Comparison of ENCODE assay signal across 11 cellular contexts in the genomic region with DNA sequence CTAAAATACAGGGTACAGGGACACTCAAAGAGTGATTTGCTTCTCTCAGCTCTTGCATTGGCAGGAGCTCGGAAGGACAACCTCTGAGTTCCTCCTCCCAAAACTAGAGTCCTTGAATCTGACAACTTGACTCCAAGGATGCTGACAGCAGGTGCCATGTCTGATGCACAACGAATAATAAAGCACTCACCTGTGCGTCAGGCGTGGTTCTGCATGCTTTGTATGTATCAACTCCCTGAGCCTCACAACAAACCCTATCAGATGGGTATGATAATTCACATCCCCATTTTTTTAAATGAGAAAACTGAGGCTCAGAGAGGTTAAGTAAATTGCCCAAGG. TPM values are rescaled to one million over a fixed set of nuclear protein-coding genes. Genes with fewer than 3 reads are reported as not detected.
DNase-seq lines count a peak whose midpoint lies in the region; ATAC-seq and TF ChIP-seq lines count a peak whose summit lies in the region.
"Had no signal": no experiment of that assay in that cellular context is flagged by ENCODE, and none has a peak within 500 bp of the region (broad histone marks: within the 10 kb centered on the region; RNA-seq: fewer than 3 reads in every experiment).

No MANE protein-coding gene starts in this region.

- H3K27me3 Mint-ChIP-seq in naive thymus-derived CD4-positive, alpha-beta T cell = no peaks in the 10 kb centered on the region
- H3K27me3 Mint-ChIP-seq in neural progenitor cell (ENCODE audit: insufficient read depth, low read depth) = peaks cover 6% of the 10 kb centered on the region

- peaks cover 63 to 77% (median 72%) of the 10 kb centered on the region in 10 experiments for H3K4me1 ChIP-seq in BLaER1 treated with 17β-estradiol and CSF1 and Interleukin-3, amounts not matched to agents 10 nM and 100 nM
- H3K4me1 ChIP-seq in adrenal gland (replicated peaks in 1 of 2) (no peaks in the 10 kb centered on the region), neural progenitor cell (peaks cover 10% of the 10 kb centered on the region)
- peaks cover 58 to 72% of the 10 kb centered on the region in 2 donors for H3K4me1 ChIP-seq in naive thymus-derived CD4-positive, alpha-beta T cell (ENCODE audit: control insufficient read depth in 2 of 2, insufficient read depth in 2 of 2, low read length in 2 of 2)

- H3K9me3 ChIP-seq in BLaER1 treated with 17β-estradiol and CSF1 and Interleukin-3, amounts not matched to agents 10 nM and 100 nM (replicated peaks in 1 of 11) = no peaks in the 10 kb centered on the region
- no peaks in the 10 kb centered on the region for H3K9me3 ChIP-seq in adrenal gland (replicated peaks in 1 of 3)
- no peaks in the 10 kb centered on the region for H3K9me3 ChIP-seq in naive thymus-derived CD4-positive, alpha-beta T cell (ENCODE audit: control insufficient read depth in 2 of 3, low read length in 3 of 3)
- H3K9me3 ChIP-seq in neural progenitor cell (ENCODE audit: low read depth) = no peaks in the 10 kb centered on the region

- H3K4me3 Mint-ChIP-seq in naive thymus-derived CD4-positive, alpha-beta T cell = peak overlapping the region; percentile 95 to 100 (median 98)
- H3K4me3 Mint-ChIP-seq in neural progenitor cell = no peak overlapping the region
- H3K4me3 Mint-ChIP-seq: GM23338 had no signal

- no peaks in the 10 kb centered on the region for H3F3A ChIP-seq in neural progenitor cell (ENCODE audit: low read depth)

- H4K20me1 ChIP-seq in BLaER1 treated with 17β-estradiol and CSF1 and Interleukin-3, amounts not matched to agents 10 nM and 100 nM = peaks cover 25 to 54% (median 53%) of the 10 kb centered on the region in 11 experiments; a peak in 21 of 22 replicates
- H4K20me1 ChIP-seq in neural progenitor cell (ENCODE audit: low read depth) = no peaks in the 10 kb centered on the region

- DNase-seq in HL-60 (ENCODE audit: low read depth in 1 of 2, low spot score in 1 of 2) (peak in 1 of 2 experiments; percentile 13), adrenal gland (no peak), mesenteric fat pad (ENCODE audit: low spot score) (no peak), NCI-H524 (lab: John Stamatoyannopoulos, UW) (no peak), neural progenitor cell (ENCODE audit: low spot score) (no peak)
- peak in 1 of 9 donors; percentile 53 for DNase-seq in naive thymus-derived CD4-positive, alpha-beta T cell

- H3K27ac ChIP-seq in BLaER1 treated with 17β-estradiol and CSF1 and Interleukin-3, amounts not matched to agents 10 nM and 100 nM = peak overlapping the region; percentile 97 to 100 (median 99)
- H3K27ac ChIP-seq in HL-60 (replicated peaks) (peak overlapping the region; percentile 96), adrenal gland (peak overlapping the region in 3 of 5 donors; percentile 6 to 94 (median 78)), neural progenitor cell (no peak overlapping the region)
- H3K27ac ChIP-seq in naive thymus-derived CD4-positive, alpha-beta T cell (ENCODE audit: low read depth, low read length) = peak overlapping the region; percentile 98

- H3K27me3 ChIP-seq in BLaER1 treated with 17β-estradiol and CSF1 and Interleukin-3, amounts not matched to agents 10 nM and 100 nM = no peaks in the 10 kb centered on the region
- no peaks in the 10 kb centered on the region for H3K27me3 ChIP-seq in HL-60 (ENCODE audit: insufficient read depth, poor library complexity, severe bottlenecking)
- no peaks in the 10 kb centered on the region for H3K27me3 ChIP-seq in adrenal gland
- H3K27me3 ChIP-seq in naive thymus-derived CD4-positive, alpha-beta T cell (ENCODE audit: control insufficient read depth in 2 of 2, insufficient read depth in 2 of 2, low read length in 2 of 2) = no peaks in the 10 kb centered on the region
- H3K27me3 ChIP-seq in neural progenitor cell = no peaks in the 10 kb centered on the region

- no peak for ATAC-seq in naive thymus-derived CD4-positive, alpha-beta T cell
- no peak for ATAC-seq in GM19395 (IDR thresholded peaks at IDR 0.05; ENCODE audit: unreplicated experiment)
- ATAC-seq: GM23338 had no signal

- no peak for TF ChIP-seq CTCF in HL-60 (IDR thresholded peaks at IDR 0.05; ENCODE audit: insufficient read depth, low read length)
- no peak for TF ChIP-seq CTCF in adrenal gland (IDR thresholded peaks at IDR 0.05)
- TF ChIP-seq CTCF in neural progenitor cell (IDR thresholded peaks at IDR 0.05) = no peak

- H3K79me2 ChIP-seq in neural progenitor cell (ENCODE audit: low read depth) = no peaks in the 10 kb centered on the region

- H3K36me3 Mint-ChIP-seq in naive thymus-derived CD4-positive, alpha-beta T cell = peaks cover 0 to 38% (median 12%) of the 10 kb centered on the region in 5 donors
- H3K36me3 Mint-ChIP-seq in neural progenitor cell = no peaks in the 10 kb centered on the region

- peak overlapping the region; percentile 95 to 99 (median 99) for H3K9ac ChIP-seq in BLaER1 treated with 17β-estradiol and CSF1 and Interleukin-3, amounts not matched to agents 10 nM and 100 nM
- H3K9ac ChIP-seq in neural progenitor cell = no peak overlapping the region

- no peak overlapping the region for H2AFZ ChIP-seq in neural progenitor cell (replicated peaks)
- H2AFZ ChIP-seq: GM23338 had no signal

- peaks cover 63 to 90% (median 81%) of the 10 kb centered on the region in 7 donors for H3K4me1 Mint-ChIP-seq in naive thymus-derived CD4-positive, alpha-beta T cell
- peaks cover 23% of the 10 kb centered on the region for H3K4me1 Mint-ChIP-seq in neural progenitor cell

- H3K27ac Mint-ChIP-seq in naive thymus-derived CD4-positive, alpha-beta T cell = peak overlapping the region; percentile 90 to 100 (median 97)
- H3K27ac Mint-ChIP-seq in neural progenitor cell = no peak overlapping the region
- H3K27ac Mint-ChIP-seq: GM23338 had no signal

- POLR2A ChIA-PET in naive thymus-derived CD4-positive, alpha-beta T cell (lab: Charles Lee) = interaction anchor here (4.3 to 42.4 kb wide), 3 partner anchors 1 to 22 kb away, joined by 33 to 1281 read pairs (median 1281); a partner anchor contains a TSS

- H3K9me3 Mint-ChIP-seq in naive thymus-derived CD4-positive, alpha-beta T cell = no peaks in the 10 kb centered on the region
- peaks cover 5% of the 10 kb centered on the region for H3K9me3 Mint-ChIP-seq in neural progenitor cell
- H3K9me3 Mint-ChIP-seq: GM23338 had no signal

- peak overlapping the region; percentile 80 to 97 (median 91) for H3K4me3 ChIP-seq in BLaER1 treated with 17β-estradiol and CSF1 and Interleukin-3, amounts not matched to agents 10 nM and 100 nM
- peak overlapping the region; percentile 69 for H3K4me3 ChIP-seq in HL-60 (replicated peaks; ENCODE audit: insufficient read depth, low read length)
- peak overlapping the region in 1 of 4 donors; percentile 39 for H3K4me3 ChIP-seq in adrenal gland
- H3K4me3 ChIP-seq in naive thymus-derived CD4-positive, alpha-beta T cell (ENCODE audit: low read length) = peak overlapping the region; percentile 80
- no peak overlapping the region for H3K4me3 ChIP-seq in neural progenitor cell
- H3K4me3 ChIP-seq: GM23338 had no signal

- TF ChIP-seq POLR2A in adrenal gland (IDR thresholded peaks at IDR 0.05) = no peak

- WGBS in adrenal gland, 4 donors = 72 to 81% (median 74%) methylated on average over 4 of the region's 4 CpGs

- intact Hi-C loops in adrenal gland (cut with DNase I) = no loop called here
- intact Hi-C loops in naive thymus-derived CD4-positive, alpha-beta T cell (cut with micrococcal nuclease) = loop anchor here (1.0 to 10.0 kb wide), 5 partner anchors 13 to 309 kb away; a partner anchor contains a TSS

- H3K4me2 ChIP-seq in BLaER1 treated with 17β-estradiol and CSF1 and Interleukin-3, amounts not matched to agents 10 nM and 100 nM = peak overlapping the region; percentile 91 to 98 (median 95)
- H3K4me2 ChIP-seq in neural progenitor cell = no peak overlapping the region
- H3K4me2 ChIP-seq: GM23338 had no signal

- peaks cover 32 to 45% (median 37%) of the 10 kb centered on the region in 11 experiments for H3K36me3 ChIP-seq in BLaER1 treated with 17β-estradiol and CSF1 and Interleukin-3, amounts not matched to agents 10 nM and 100 nM
- no peaks in the 10 kb centered on the region for H3K36me3 ChIP-seq in adrenal gland (replicated peaks in 1 of 2)
- peaks cover 0 to 19% (median 0%) of the 10 kb centered on the region in 3 experiments for H3K36me3 ChIP-seq in naive thymus-derived CD4-positive, alpha-beta T cell (ENCODE audit: control insufficient read depth in 2 of 3, insufficient read depth in 3 of 3, low read length in 3 of 3)
- no peaks in the 10 kb centered on the region for H3K36me3 ChIP-seq in neural progenitor cell

- CTCF ChIA-PET in naive thymus-derived CD4-positive, alpha-beta T cell (lab: Charles Lee) = interaction anchor here (6.7 to 12.1 kb wide), 3 partner anchors 10 to 36 kb away, joined by 53 to 133 read pairs (median 99); no protein-coding TSS in a partner anchor

RNA-seq across cellular contexts. Expression of a gene that starts 1.4 kb away (rescaled TPM):
- total RNA-seq in adrenal gland = 100 to 1,000 TPM in 5 of 8 donors, 10 to 100 TPM in 3; 24.0 to 176 (median 130) TPM
- 100 to 1,000 TPM in 1 of 3 donors, 10 to 100 TPM in 2; 85.9 to 177 (median 97.1) TPM for polyA plus RNA-seq in adrenal gland
- total RNA-seq in naive thymus-derived CD4-positive, alpha-beta T cell = 100 to 1,000 TPM; 464 to 783 (median 647) TPM
- 100 to 1,000 TPM; 551 to 556 TPM for polyA plus RNA-seq in naive thymus-derived CD4-positive, alpha-beta T cell
- total RNA-seq in mesenteric fat pad = 251 TPM
- total RNA-seq in neural progenitor cell (ENCODE audit: low replicate concordance) = not detected in 2 replicates
- total RNA-seq: Calu3, GM23338 had no signal

RNA-seq across cellular contexts. Expression of a gene that starts 32.8 kb away (rescaled TPM):
- total RNA-seq in adrenal gland (under 1 TPM in 2 of 8 donors, not detected in 6; 0.27 to 0.55 TPM), mesenteric fat pad (not detected), neural progenitor cell (ENCODE audit: low replicate concordance) (0.09 TPM in 1 of 2 replicates, not detected in the other)
- under 1 TPM; 0.05 to 0.10 (median 0.08) TPM for polyA plus RNA-seq in adrenal gland
- total RNA-seq in naive thymus-derived CD4-positive, alpha-beta T cell = 1 to 10 TPM in 2 of 5 experiments, under 1 TPM in 3; 0.08 to 3.6 (median 0.22) TPM
- polyA plus RNA-seq in naive thymus-derived CD4-positive, alpha-beta T cell = not detected
- total RNA-seq: Calu3, posterior vena cava had no signal

Comparison
In these comparisons a context has a peak if more than half of its experiments do, and no peak if none do; other contexts are left out.
1. RNA of a gene that starts 1.4 kb away (total RNA-seq): 464 to 783 TPM in naive thymus-derived CD4-positive, alpha-beta T cell, 251 TPM in mesenteric fat pad (single experiment) and 24.0 to 176 TPM in adrenal gland; not detected in neural progenitor cell; every median in the first group is over 10 times any median in the second.
2. intact Hi-C loops: an anchor here in naive thymus-derived CD4-positive, alpha-beta T cell (1.0 to 10.0 kb wide); none called in adrenal gland.